Comparison of ENCODE assay signal across 8 cellular contexts in the genomic region with DNA sequence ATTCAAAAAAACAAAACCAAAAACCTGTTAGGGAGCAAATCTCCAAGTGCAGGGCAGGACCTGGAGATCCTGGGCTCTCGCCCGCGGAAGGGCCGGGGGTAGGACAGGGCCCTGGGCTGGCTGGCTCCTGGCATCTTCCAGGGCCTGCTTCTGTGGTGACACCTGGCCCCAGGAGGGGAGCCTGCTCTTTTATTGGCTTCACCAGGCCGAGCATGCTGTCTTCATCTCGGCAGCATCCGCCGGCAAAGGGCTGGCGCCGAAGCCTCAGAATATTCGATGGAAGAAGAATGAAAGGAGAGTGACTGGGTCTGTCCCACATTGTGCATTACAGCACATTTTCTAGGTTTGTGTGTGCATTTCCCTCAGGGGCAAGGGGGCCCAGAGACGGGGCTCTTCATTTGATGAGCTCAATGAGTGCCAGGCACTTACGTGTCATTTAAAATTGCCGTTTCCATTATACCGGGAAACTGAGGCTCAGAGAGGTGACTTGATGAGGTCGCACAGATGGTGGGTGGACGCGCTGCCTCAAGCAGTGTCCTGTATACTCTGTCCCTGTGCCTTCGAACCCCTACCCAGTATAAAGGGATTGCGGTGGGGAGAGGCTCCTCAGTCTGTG.
A peak's percentile ranks its signal among the peaks of the same experiment; 100 is the strongest.
DNase-seq lines count a peak whose midpoint lies in the region; ATAC-seq and TF ChIP-seq lines count a peak whose summit lies in the region.

No MANE protein-coding gene starts in this region.

- H3K4me3 ChIP-seq in WI38 (ENCODE audit: low read depth, low read length) (peak overlapping the region; percentile 66), foreskin fibroblast (ENCODE audit: low read depth in 1 of 2, low read length in 2 of 2) (peak overlapping the region; percentile 65 to 67)

- intact Hi-C loops in posterior vena cava (cut with DNase I): no loop called here

- DNase-seq in NCI-H2227 (lab: John Stamatoyannopoulos, UW; ENCODE audit: unreplicated experiment): peak; percentile 18
- DNase-seq in NCI-H2227 treated with DMSO at 0.1 percent for 48 hours (lab: John Stamatoyannopoulos, UW): no peak
- peak in 1 of 2 donors; percentile 37 for DNase-seq in foreskin fibroblast
- peak; percentile 70 for DNase-seq in posterior vena cava (ENCODE audit: low spot score)
- DNase-seq in NCI-H1436 (lab: John Stamatoyannopoulos, UW): no peak

- TF ChIP-seq CTCF in WI38 (IDR thresholded peaks at IDR 0.05; ENCODE audit: low read depth, low read length): no peak
- TF ChIP-seq CTCF in foreskin fibroblast (IDR thresholded peaks at IDR 0.05; ENCODE audit: low read depth, low read length): no peak

- ATAC-seq in HG02678 (IDR thresholded peaks at IDR 0.05; ENCODE audit: unreplicated experiment) (no peak), HG02970 (IDR thresholded peaks at IDR 0.05; ENCODE audit: low FRiP score, unreplicated experiment) (no peak)

Comparison
In these comparisons a context has a peak if more than half of its experiments do, and no peak if none do; other contexts are left out.
1. DNase-seq: peak in NCI-H2227 (single experiment) and posterior vena cava (single experiment); none in NCI-H2227 treated with DMSO at 0.1 percent for 48 hours (single experiment) and NCI-H1436 (single experiment).